In the genomic region with DNA sequence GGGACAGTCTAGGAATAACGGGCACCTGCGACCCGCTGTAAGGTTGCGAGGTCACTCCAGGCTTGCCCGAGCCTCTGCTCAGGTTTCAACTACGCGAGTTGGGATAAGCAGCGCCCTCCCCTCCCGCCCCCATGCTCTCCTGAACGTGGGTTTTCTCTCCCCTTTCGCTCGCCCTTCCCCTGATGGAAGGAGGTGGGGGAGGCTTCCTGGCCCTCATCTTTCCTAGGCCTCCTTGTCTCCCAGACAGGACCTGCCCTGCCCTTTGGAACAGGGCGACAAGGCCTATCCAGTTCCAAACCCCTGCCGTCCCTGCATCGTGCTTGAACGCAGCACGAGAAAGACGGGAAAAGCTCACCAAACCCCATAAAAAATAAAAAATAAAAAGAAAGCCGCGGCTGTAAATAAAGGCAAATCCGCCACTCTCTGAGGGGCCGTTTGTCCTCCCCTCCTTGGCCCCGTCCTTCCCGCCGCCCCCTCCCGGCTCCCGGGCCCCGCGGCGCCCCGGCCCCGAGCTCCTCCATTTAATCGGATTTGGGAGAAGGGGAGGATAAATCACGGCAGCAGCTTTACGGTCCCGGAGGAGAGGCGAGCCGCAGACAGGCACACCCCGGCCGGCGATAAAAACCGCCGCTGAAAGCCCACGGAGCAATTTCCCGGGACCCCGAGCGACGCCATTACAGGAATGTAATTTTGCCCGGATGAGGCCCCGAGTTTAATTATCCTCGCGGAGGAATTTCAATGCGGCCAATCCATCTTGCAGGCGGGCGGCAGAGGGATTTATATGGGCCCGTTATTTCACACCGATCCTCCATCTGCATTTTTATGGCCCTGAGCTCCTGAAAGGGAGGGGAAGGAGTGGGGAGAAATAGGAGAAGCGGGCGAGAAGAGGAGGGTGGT, we compare ENCODE assay signal across 8 cellular contexts. TPM values are rescaled to one million over a fixed set of nuclear protein-coding genes. Genes with fewer than 3 reads are reported as not detected.
DNase-seq lines count a peak whose midpoint lies in the region; ATAC-seq and TF ChIP-seq lines count a peak whose summit lies in the region.

No MANE protein-coding gene starts in this region.

- ATAC-seq in GM18873 (IDR thresholded peaks at IDR 0.05; ENCODE audit: low FRiP score, unreplicated experiment) (peak; percentile 1), HG03039 (IDR thresholded peaks at IDR 0.05; ENCODE audit: unreplicated experiment) (no peak)

- 2 to 5% methylated on average over 59 of the region's 59 CpGs for WGBS in sigmoid colon, 2 donors

- CTCF ChIA-PET in RWPE1 (lab: Yijun Ruan, JAX): interaction anchor here (0.6 to 2.5 kb wide), 5 partner anchors 44 to 670 kb away, joined by 4 to 6 read pairs (median 6); no protein-coding TSS in a partner anchor

- H3K4me1 ChIP-seq in breast epithelium (peaks cover 0 to 5% of the 10 kb centered on the region in 2 donors), iPS-20b (ENCODE audit: insufficient read depth, low read length) (peaks cover 21% of the 10 kb centered on the region; the same call in 1 of the 2 replicates), sigmoid colon (peaks cover 0 to 37% (median 32%) of the 10 kb centered on the region in 4 donors)

- TF ChIP-seq POLR2A in breast epithelium (IDR thresholded peaks at IDR 0.05) (no peak), sigmoid colon (IDR thresholded peaks at IDR 0.05) (no peak)

- H3K9me3 ChIP-seq in breast epithelium: no peaks in the 10 kb centered on the region
- no peaks in the 10 kb centered on the region for H3K9me3 ChIP-seq in iPS-20b (ENCODE audit: insufficient read depth, low read depth, low read length)
- no peaks in the 10 kb centered on the region for H3K9me3 ChIP-seq in sigmoid colon

- no peaks in the 10 kb centered on the region for H3K36me3 ChIP-seq in breast epithelium
- H3K36me3 ChIP-seq in iPS-20b (ENCODE audit: insufficient read depth, low read depth, low read length): peaks cover 28% of the 10 kb centered on the region
- H3K36me3 ChIP-seq in sigmoid colon: peaks cover 3 to 20% (median 8%) of the 10 kb centered on the region in 4 donors

- H3K4me3 ChIP-seq in breast epithelium (peak overlapping the region; percentile 57 to 77 (median 76)), iPS-20b (ENCODE audit: low read length) (peak overlapping the region; percentile 92), sigmoid colon (peak overlapping the region; percentile 28 to 82 (median 76))

- no peak for TF ChIP-seq EP300 in sigmoid colon (IDR thresholded peaks at IDR 0.05)

- POLR2A ChIA-PET in RWPE1 (lab: Yijun Ruan, JAX; ENCODE audit: low non-redundant PET): no interaction called here

- peak overlapping the region; percentile 96 for H3K9ac ChIP-seq in iPS-20b (ENCODE audit: low read depth, low read length)

- DNase-seq in RWPE1 (ENCODE audit: low spot score) (peak; percentile 13), breast epithelium (ENCODE audit: low spot score in 2 of 2) (peak in 1 of 2 donors; percentile 35), sigmoid colon (peak; percentile 78), NCI-H1436 treated with DMSO at 0.1 percent for 48 hours (lab: John Stamatoyannopoulos, UW) (no peak), NCI-H526 (lab: John Stamatoyannopoulos, UW) (no peak)

- intact Hi-C loops in breast epithelium (cut with DNase I; ENCODE audit: low total_unique reads) (loop anchor here (5.0 kb wide), 1 partner anchor 130 kb away; no protein-coding TSS in a partner anchor), sigmoid colon (cut with DNase I) (loop anchor here (1.0 kb wide), 2 partner anchors 51 to 134 kb away; partner anchors contain the start of gene ATF7)

- H3K27ac ChIP-seq in RWPE1 (peak overlapping the region; percentile 81), breast epithelium (peak overlapping the region; percentile 92), iPS-20b (ENCODE audit: low read length) (peak overlapping the region; percentile 77), sigmoid colon (peak overlapping the region; percentile 91 to 97 (median 94))

- no peaks in the 10 kb centered on the region for H3K27me3 ChIP-seq in breast epithelium
- peaks cover 5% of the 10 kb centered on the region for H3K27me3 ChIP-seq in iPS-20b (ENCODE audit: insufficient read depth, low read length)
- no peaks in the 10 kb centered on the region for H3K27me3 ChIP-seq in sigmoid colon

- TF ChIP-seq CTCF in RWPE1 (conservative IDR thresholded peaks at IDR 0.05; ENCODE audit: low read depth): no peak
- no peak for TF ChIP-seq CTCF in breast epithelium (IDR thresholded peaks at IDR 0.05)
- no peak for TF ChIP-seq CTCF in sigmoid colon (IDR thresholded peaks at IDR 0.05)

RNA-seq across cellular contexts. Expression of gene ATP5MC2, which starts 1.1 kb away (rescaled TPM):
- total RNA-seq in breast epithelium (100 to 1,000 TPM; 286 to 394 (median 306) TPM), sigmoid colon (100 to 1,000 TPM; 409 to 571 (median 531) TPM)
- 100 to 1,000 TPM; 535 to 828 (median 574) TPM for polyA plus RNA-seq in sigmoid colon

RNA-seq across cellular contexts. Expression of gene CALCOCO1, which starts 50.3 kb away (rescaled TPM):
- total RNA-seq in breast epithelium (100 to 1,000 TPM; 218 to 301 (median 295) TPM), sigmoid colon (100 to 1,000 TPM; 232 to 322 (median 303) TPM)
- 10 to 100 TPM; 24.0 to 59.5 (median 54.7) TPM for polyA plus RNA-seq in sigmoid colon

RNA-seq across cellular contexts. Expression of gene ATF7, which starts 50.8 kb away (rescaled TPM):
- 10 to 100 TPM; 31.4 to 34.1 (median 33.4) TPM for total RNA-seq in breast epithelium
- 10 to 100 TPM; 20.3 to 36.0 (median 27.1) TPM for total RNA-seq in sigmoid colon
- 10 to 100 TPM; 20.2 to 22.0 (median 21.0) TPM for polyA plus RNA-seq in sigmoid colon

Comparison
In these comparisons a context has a peak if more than half of its experiments do, and no peak if none do; other contexts are left out.
1. DNase-seq: peak in RWPE1 (single experiment) and sigmoid colon (single experiment); none in NCI-H1436 treated with DMSO at 0.1 percent for 48 hours (single experiment) and NCI-H526 (0 of 2).
2. Peak in every context shown above with its lines, with median percentiles within 50 percentile points of each other: H3K27ac ChIP-seq and H3K4me3 ChIP-seq.